1 cellular context compared by ENCODE assay signal in genomic region chr17:30894236-30894635, GRCh38.
TF ChIP-seq lines count a peak whose summit lies in the region.

No MANE protein-coding gene starts in this region.

TF ChIP-seq in A549, 52 proteins besides CTCF, POLR2A, EP300 and RAD21:
- no peak for TF ChIP-seq HDAC2 (IDR thresholded peaks at IDR 0.05)
- no peak for TF ChIP-seq USF2 (IDR thresholded peaks at IDR 0.05)
- no peak for TF ChIP-seq REST (IDR thresholded peaks at IDR 0.05)
- no peak for TF ChIP-seq MAFK (IDR thresholded peaks at IDR 0.05; ENCODE audit: partially characterized antibody)
- no peak for TF ChIP-seq RNF2 (IDR thresholded peaks at IDR 0.05; ENCODE audit: borderline replicate concordance, low read depth)
- no peak for TF ChIP-seq CBX2 (IDR thresholded peaks at IDR 0.05; ENCODE audit: borderline replicate concordance, low read depth)
- no peak for TF ChIP-seq POLR2AphosphoS2 (conservative IDR thresholded peaks at IDR 0.05; ENCODE audit: low read length)
- no peak for TF ChIP-seq CEBPB (IDR thresholded peaks at IDR 0.05)
- no peak for TF ChIP-seq NR3C1 (IDR thresholded peaks at IDR 0.05)
- no peak for TF ChIP-seq HES2 (IDR thresholded peaks at IDR 0.05)
- TF ChIP-seq ZSCAN20 (CRISPR knock-in tag; IDR thresholded peaks at IDR 0.05), result no peak
- TF ChIP-seq NPAS2 (CRISPR knock-in tag; IDR thresholded peaks at IDR 0.05; ENCODE audit: borderline replicate concordance), result no peak
- TF ChIP-seq MAX (IDR thresholded peaks at IDR 0.05), result no peak
- TF ChIP-seq ATOH8 (CRISPR knock-in tag; IDR thresholded peaks at IDR 0.05; ENCODE audit: low read depth), result no peak
- TF ChIP-seq HOXB13 (CRISPR knock-in tag; IDR thresholded peaks at IDR 0.05; ENCODE audit: low read depth), result no peak
- TF ChIP-seq ZFP36 (IDR thresholded peaks at IDR 0.05; ENCODE audit: borderline replicate concordance, partially characterized antibody), result no peak
- no peak for TF ChIP-seq KDM1A (IDR thresholded peaks at IDR 0.05; ENCODE audit: low read depth)
- no peak for TF ChIP-seq SREBF2 (IDR thresholded peaks at IDR 0.05)
- TF ChIP-seq RFX5 (IDR thresholded peaks at IDR 0.05), result no peak
- no peak for TF ChIP-seq EHMT2 (IDR thresholded peaks at IDR 0.05; ENCODE audit: low read depth)
